ENCODE assay signal across 23 cellular contexts in genomic region chr15:40446144-40446543, GRCh38.
"Had no signal": no experiment of that assay in that cellular context is flagged by ENCODE, and none has a peak within 500 bp of the region (broad histone marks: within the 10 kb centered on the region; RNA-seq: fewer than 3 reads in every experiment).

No MANE protein-coding gene starts in this region.

- H3K27ac ChIP-seq: coronary artery, esophagus squamous epithelium, gastrocnemius medialis, neutrophil, parathyroid adenoma, right lobe of liver, skin epidermis, tibial artery had no signal

- H3K9me3 Mint-ChIP-seq: activated B cell treated with CpG ODN at 0.5 μM for 24 hours; activated CD4-positive, alpha-beta memory T cell treated with anti-CD3 and anti-CD28 coated beads for 36 hours; activated naive CD8-positive, alpha-beta T cell treated with anti-CD3 and anti-CD28 coated beads for 36 hours; activated T-helper 17 cell treated with anti-CD3 and anti-CD28 coated beads, Interleukin-2, amount 50 U/mL, for 72 hours; natural killer cell; stimulated activated effector memory CD8-positive, alpha-beta T cell treated with anti-CD3 and anti-CD28 coated beads, Interleukin-12 subunit alpha, Interleukin-12 subunit beta, amount 100 ng/mL, for 72 hours; stimulated activated naive CD8-positive, alpha-beta T cell treated with anti-CD3 and anti-CD28 coated beads, Interleukin-15, amount 100 ng/mL, for 72 hours; T-helper 1 cell treated with Interleukin-12 subunit alpha and Interleukin-12 subunit beta and Interleukin-4 antibody, amounts not matched to agents 30 μg/mL and 1 μg/mL, for 36 hours had no signal

- H3K4me3 Mint-ChIP-seq: activated B cell treated with CpG ODN at 0.5 μM for 24 hours; activated CD4-positive, alpha-beta memory T cell treated with anti-CD3 and anti-CD28 coated beads for 36 hours; activated CD4-positive, alpha-beta T cell treated with anti-CD3 and anti-CD28 coated beads for 36 hours; activated naive CD8-positive, alpha-beta T cell treated with anti-CD3 and anti-CD28 coated beads for 36 hours; activated T-helper 17 cell treated with anti-CD3 and anti-CD28 coated beads, Interleukin-2, amount 50 U/mL, for 72 hours; natural killer cell; stimulated activated effector memory CD8-positive, alpha-beta T cell treated with anti-CD3 and anti-CD28 coated beads, Interleukin-12 subunit alpha, Interleukin-12 subunit beta, amount 100 ng/mL, for 72 hours; stimulated activated naive CD8-positive, alpha-beta T cell treated with anti-CD3 and anti-CD28 coated beads, Interleukin-15, amount 100 ng/mL, for 72 hours; T-helper 1 cell treated with Interleukin-12 subunit alpha and Interleukin-12 subunit beta and Interleukin-4 antibody, amounts not matched to agents 30 μg/mL and 1 μg/mL, for 36 hours had no signal

- H3K27me3 Mint-ChIP-seq: activated B cell treated with CpG ODN at 0.5 μM for 24 hours; activated CD4-positive, alpha-beta memory T cell treated with anti-CD3 and anti-CD28 coated beads for 36 hours; activated CD4-positive, alpha-beta T cell treated with anti-CD3 and anti-CD28 coated beads for 36 hours; activated naive CD8-positive, alpha-beta T cell treated with anti-CD3 and anti-CD28 coated beads for 36 hours; activated T-helper 17 cell treated with anti-CD3 and anti-CD28 coated beads, Interleukin-2, amount 50 U/mL, for 72 hours; stimulated activated naive CD8-positive, alpha-beta T cell treated with anti-CD3 and anti-CD28 coated beads, Interleukin-15, amount 100 ng/mL, for 72 hours had no signal

- DNase-seq: activated B cell treated with CpG ODN at 0.5 μM for 24 hours; activated CD4-positive, alpha-beta memory T cell treated with anti-CD3 and anti-CD28 coated beads for 36 hours; activated CD4-positive, alpha-beta T cell treated with anti-CD3 and anti-CD28 coated beads for 36 hours; activated naive CD8-positive, alpha-beta T cell treated with anti-CD3 and anti-CD28 coated beads for 36 hours; amniotic stem cell; cerebellar nuclear complex; esophagus squamous epithelium; gastrocnemius medialis; kidney; midbrain; natural killer cell; right lobe of liver; stimulated activated CD4-positive, alpha-beta T cell treated with anti-CD3 and anti-CD28 coated beads, Interleukin-2, amount 100 ng/mL, for 24 hours; stimulated activated naive CD8-positive, alpha-beta T cell treated with anti-CD3 and anti-CD28 coated beads, Interleukin-15, amount 100 ng/mL, for 72 hours; tibial artery had no signal

- H3K27ac Mint-ChIP-seq: activated B cell treated with CpG ODN at 0.5 μM for 24 hours; activated CD4-positive, alpha-beta memory T cell treated with anti-CD3 and anti-CD28 coated beads for 36 hours; activated CD4-positive, alpha-beta T cell treated with anti-CD3 and anti-CD28 coated beads for 36 hours; activated naive CD8-positive, alpha-beta T cell treated with anti-CD3 and anti-CD28 coated beads for 36 hours; activated T-helper 17 cell treated with anti-CD3 and anti-CD28 coated beads, Interleukin-2, amount 50 U/mL, for 72 hours; T-helper 1 cell treated with Interleukin-12 subunit alpha and Interleukin-12 subunit beta and Interleukin-4 antibody, amounts not matched to agents 30 μg/mL and 1 μg/mL, for 36 hours had no signal

- H3K9me3 ChIP-seq: esophagus squamous epithelium, gastrocnemius medialis, left lung, neutrophil, right lobe of liver, tibial artery had no signal

- H3K4me3 ChIP-seq: coronary artery, esophagus squamous epithelium, gastrocnemius medialis, left lung, right lobe of liver, skin epidermis, tibial artery had no signal

- H3K36me3 Mint-ChIP-seq: natural killer cell; stimulated activated effector memory CD8-positive, alpha-beta T cell treated with anti-CD3 and anti-CD28 coated beads, Interleukin-12 subunit alpha, Interleukin-12 subunit beta, amount 100 ng/mL, for 72 hours had no signal

- H3K36me3 ChIP-seq: esophagus squamous epithelium, gastrocnemius medialis, left lung, neutrophil, right lobe of liver, tibial artery had no signal

- H3K27me3 ChIP-seq: esophagus squamous epithelium, gastrocnemius medialis, right lobe of liver, tibial artery had no signal

- H3K9ac ChIP-seq: parathyroid adenoma had no signal
